ENCODE assay signal across 20 cellular contexts in genomic region chr22:22854466-22854865, GRCh38. TPM values are rescaled to one million over a fixed set of nuclear protein-coding genes. Genes with fewer than 3 reads are reported as not detected.
DNase-seq lines count a peak whose midpoint lies in the region; ATAC-seq and TF ChIP-seq lines count a peak whose summit lies in the region.
"Had no signal": no experiment of that assay in that cellular context is flagged by ENCODE, and none has a peak within 500 bp of the region (broad histone marks: within the 10 kb centered on the region; RNA-seq: fewer than 3 reads in every experiment).

No MANE protein-coding gene starts in this region.

- no peak overlapping the region for H3K4me2 ChIP-seq in MM.1S (ENCODE audit: low read depth, low read length)
- H3K4me2 ChIP-seq: GM23338 had no signal

- peaks cover 3% of the 10 kb centered on the region; the same call in 1 of the 2 replicates for H3K36me3 ChIP-seq in MM.1S (replicated peaks; ENCODE audit: insufficient read depth, low read length)
- H3K36me3 ChIP-seq in esophagus muscularis mucosa, result no peaks in the 10 kb centered on the region

- no peak overlapping the region for H3K4me3 ChIP-seq in MM.1S (ENCODE audit: low read length)
- no peak overlapping the region for H3K4me3 ChIP-seq in esophagus muscularis mucosa
- H3K4me3 ChIP-seq: GM23338 had no signal

- H3K4me3 Mint-ChIP-seq in natural killer cell, result no peak overlapping the region
- no peak overlapping the region for H3K4me3 Mint-ChIP-seq in natural killer cell treated with Interleukin-12 subunit alpha and Interleukin-12 subunit beta and Interleukin-15 and Interleukin-18, amount 100 ng/mL, for 72 hours
- H3K4me3 Mint-ChIP-seq: CD14-positive monocyte; CD4-positive, alpha-beta T cell; CD8-positive, alpha-beta memory T cell; GM23338; H9 had no signal

- 77% methylated on average over 8 of the region's 8 CpGs for WGBS in esophagus muscularis mucosa

- H3K36me3 Mint-ChIP-seq in natural killer cell, result no peaks in the 10 kb centered on the region
- no peaks in the 10 kb centered on the region for H3K36me3 Mint-ChIP-seq in natural killer cell treated with Interleukin-12 subunit alpha and Interleukin-12 subunit beta and Interleukin-15 and Interleukin-18, amount 100 ng/mL, for 72 hours
- H3K36me3 Mint-ChIP-seq: CD14-positive monocyte had no signal

- intact Hi-C loops in natural killer cell (cut with micrococcal nuclease) (loop anchor here (5.0 kb wide), 1 partner anchor 37 kb away; no protein-coding TSS in a partner anchor), esophagus muscularis mucosa (cut with DNase I) (no loop called here)

- no peaks in the 10 kb centered on the region for H3K9me3 Mint-ChIP-seq in natural killer cell
- no peaks in the 10 kb centered on the region for H3K9me3 Mint-ChIP-seq in natural killer cell treated with Interleukin-12 subunit alpha and Interleukin-12 subunit beta and Interleukin-15 and Interleukin-18, amount 100 ng/mL, for 72 hours
- H3K9me3 Mint-ChIP-seq: CD14-positive monocyte; CD4-positive, alpha-beta T cell; CD8-positive, alpha-beta memory T cell; GM23338; H9 had no signal

- H3K27me3 ChIP-seq in MM.1S (replicated peaks; ENCODE audit: insufficient read depth, low read length), result no peaks in the 10 kb centered on the region
- peaks cover 0 to 58% (median 0%) of the 10 kb centered on the region in 4 donors for H3K27me3 ChIP-seq in esophagus muscularis mucosa

- H3K9me3 ChIP-seq in MM.1S (replicated peaks; ENCODE audit: insufficient read depth, low read length), result no peaks in the 10 kb centered on the region
- H3K9me3 ChIP-seq in esophagus muscularis mucosa, result no peaks in the 10 kb centered on the region

- H2AFZ ChIP-seq in MM.1S (ENCODE audit: low read length), result no peak overlapping the region
- H2AFZ ChIP-seq: GM23338 had no signal

- peaks cover 75% of the 10 kb centered on the region for H3K4me1 ChIP-seq in MM.1S (ENCODE audit: low read length)
- no peaks in the 10 kb centered on the region for H3K4me1 ChIP-seq in esophagus muscularis mucosa

- H3K27ac Mint-ChIP-seq in natural killer cell, result peak overlapping the region; percentile 11 to 89
- H3K27ac Mint-ChIP-seq in natural killer cell treated with Interleukin-12 subunit alpha and Interleukin-12 subunit beta and Interleukin-15 and Interleukin-18, amount 100 ng/mL, for 72 hours, result no peak overlapping the region
- H3K27ac Mint-ChIP-seq: CD4-positive, alpha-beta T cell; GM23338; H9 had no signal

- H3K79me2 ChIP-seq in MM.1S (ENCODE audit: low read length), result peaks cover 72% of the 10 kb centered on the region

- H3K27me3 Mint-ChIP-seq in natural killer cell (ENCODE audit: low read depth in 2 of 2), result no peaks in the 10 kb centered on the region
- H3K27me3 Mint-ChIP-seq in natural killer cell treated with Interleukin-12 subunit alpha and Interleukin-12 subunit beta and Interleukin-15 and Interleukin-18, amount 100 ng/mL, for 72 hours, result no peaks in the 10 kb centered on the region
- H3K27me3 Mint-ChIP-seq: CD4-positive, alpha-beta T cell had no signal

- ATAC-seq in natural killer cell, result no peak
- no peak for ATAC-seq in natural killer cell treated with Interleukin-12 subunit alpha and Interleukin-12 subunit beta and Interleukin-15 and Interleukin-18, amount 100 ng/mL, for 72 hours
- ATAC-seq: HCT116 had no signal

- H3K27ac ChIP-seq in MM.1S (ENCODE audit: low read length), result peak overlapping the region; percentile 21; the same call in 1 of the 2 replicates
- H3K27ac ChIP-seq in esophagus muscularis mucosa (replicated peaks in 1 of 4), result no peak overlapping the region

- peaks cover 23 to 53% of the 10 kb centered on the region in 2 donors for H3K4me1 Mint-ChIP-seq in natural killer cell
- H3K4me1 Mint-ChIP-seq in natural killer cell treated with Interleukin-12 subunit alpha and Interleukin-12 subunit beta and Interleukin-15 and Interleukin-18, amount 100 ng/mL, for 72 hours (ENCODE audit: low read depth in 2 of 2), result peaks cover 11 to 23% of the 10 kb centered on the region in 2 donors
- H3K4me1 Mint-ChIP-seq: GM23338, H9 had no signal

- no peak for TF ChIP-seq EP300 in esophagus muscularis mucosa (IDR thresholded peaks at IDR 0.05)

- TF ChIP-seq CTCF in natural killer cell (IDR thresholded peaks at IDR 0.05) (no peak), MM.1S (IDR thresholded peaks at IDR 0.05; ENCODE audit: low read length) (no peak), esophagus muscularis mucosa (IDR thresholded peaks at IDR 0.05) (no peak)

- H4K20me1 ChIP-seq in MM.1S (ENCODE audit: insufficient read depth, low read length), result no peaks in the 10 kb centered on the region

- no peak overlapping the region for H3K9ac ChIP-seq in MM.1S (ENCODE audit: low read length)

- no peaks in the 10 kb centered on the region for H3K9me2 ChIP-seq in MM.1S (replicated peaks; ENCODE audit: insufficient read depth, low read length)

- H3F3A ChIP-seq in MM.1S (ENCODE audit: insufficient read depth, low read length), result peaks cover 72% of the 10 kb centered on the region

- DNase-seq in natural killer cell, result no peak
- no peak for DNase-seq in natural killer cell treated with Interleukin-12 subunit alpha and Interleukin-12 subunit beta and Interleukin-15 and Interleukin-18, amount 100 ng/mL, for 72 hours (ENCODE audit: low spot score)
- DNase-seq in MM.1S, result no peak
- DNase-seq in esophagus muscularis mucosa (ENCODE audit: extremely low spot score), result peak; percentile 53
- DNase-seq in epidermal melanocyte (ENCODE audit: insufficient read length, low spot score), result no peak
- no peak for DNase-seq in NCI-H1417 (lab: John Stamatoyannopoulos, UW)
- DNase-seq in NCI-H526 treated with DMSO at 0.1 percent for 48 hours (lab: John Stamatoyannopoulos, UW), result no peak
- DNase-seq: CD4-positive, alpha-beta T cell; CD8-positive, alpha-beta memory T cell; DMS 273 treated with DMSO at 0.1 percent for 48 hours; DMS79; EL; GDM1; H9 had no signal

- TF ChIP-seq POLR2A in esophagus muscularis mucosa (IDR thresholded peaks at IDR 0.05; ENCODE audit: low read depth), result no peak

RNA-seq across cellular contexts. Expression of gene IGLL5, which starts 33.1 kb away (rescaled TPM):
- total RNA-seq in natural killer cell (100 to 1,000 TPM in 1 of 3 donors, under 1 TPM in 2; 0.38 to 124 (median 0.93) TPM), esophagus muscularis mucosa (1 to 10 TPM in 1 of 4 donors, under 1 TPM in 2, not detected in 1; 0.39 to 1.3 (median 0.80) TPM)
- total RNA-seq in natural killer cell treated with Interleukin-12 subunit alpha and Interleukin-12 subunit beta and Interleukin-15 and Interleukin-18, amount 100 ng/mL, for 72 hours, result 1 to 10 TPM in 1 of 2 donors, not detected in 1; 5.4 TPM
- total RNA-seq: A172; A673; CD4-positive, alpha-beta T cell; CD8-positive, alpha-beta memory T cell; GM23338; H4; H9 had no signal

Comparison
In these comparisons a context has a peak if more than half of its experiments do, and no peak if none do; other contexts are left out.
1. H3K27ac Mint-ChIP-seq: peak in natural killer cell (2 of 2); none in natural killer cell treated with Interleukin-12 subunit alpha and Interleukin-12 subunit beta and Interleukin-15 and Interleukin-18, amount 100 ng/mL, for 72 hours (0 of 2).